Comparison of ENCODE assay signal across 15 cellular contexts in the genomic region with DNA sequence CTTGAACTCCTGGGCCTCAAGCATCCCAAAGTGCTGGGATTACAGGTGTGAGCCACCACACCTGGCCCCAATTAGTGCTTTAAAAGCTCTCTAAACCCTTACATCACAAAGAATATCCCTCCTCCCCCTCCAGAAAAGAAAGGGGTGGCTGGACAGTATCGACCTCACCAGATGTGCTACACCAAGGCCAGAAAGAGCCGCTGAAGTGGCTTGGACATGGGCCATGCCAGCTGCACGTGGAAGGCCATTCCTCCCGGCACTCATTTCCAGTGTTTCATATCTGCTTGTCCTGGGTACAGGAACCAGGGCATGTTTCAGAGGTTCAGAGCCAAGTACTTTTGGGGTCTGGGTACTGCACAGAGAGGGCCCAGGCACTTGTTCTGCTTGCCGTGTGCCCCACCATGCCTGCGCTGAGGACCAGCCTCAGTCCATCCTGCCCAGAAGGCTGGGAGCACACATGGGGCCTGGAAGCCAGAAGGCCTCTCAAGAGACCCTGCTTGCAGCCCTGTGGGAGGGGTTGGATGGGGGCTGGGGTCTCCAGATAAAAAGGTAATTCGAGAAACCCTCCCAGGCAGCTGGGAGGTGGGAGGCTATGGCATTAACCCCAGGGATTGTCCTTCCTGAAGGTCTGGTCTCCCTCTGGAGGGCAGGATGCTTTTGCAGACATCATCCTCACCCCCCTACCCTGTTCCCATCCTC. TPM values are rescaled to one million over a fixed set of nuclear protein-coding genes. Genes with fewer than 3 reads are reported as not detected.
A peak's percentile ranks its signal among the peaks of the same experiment; 100 is the strongest.
DNase-seq lines count a peak whose midpoint lies in the region; ATAC-seq and TF ChIP-seq lines count a peak whose summit lies in the region.
"Had no signal": no experiment of that assay in that cellular context is flagged by ENCODE, and none has a peak within 500 bp of the region (broad histone marks: within the 10 kb centered on the region; RNA-seq: fewer than 3 reads in every experiment).

No MANE protein-coding gene starts in this region.

- H3K4me1 Mint-ChIP-seq in IgD-negative memory B cell (peaks cover 14 to 22% (median 18%) of the 10 kb centered on the region in 3 donors), nephron progenitor cell (peaks cover 44% of the 10 kb centered on the region)

- TF ChIP-seq CTCF in RWPE1 (conservative IDR thresholded peaks at IDR 0.05; ENCODE audit: low read depth), result no peak
- no peak for TF ChIP-seq CTCF in nephron progenitor cell (IDR thresholded peaks at IDR 0.05)

- H3K36me3 Mint-ChIP-seq in IgD-negative memory B cell (peaks cover 2% of the 10 kb centered on the region), nephron progenitor cell (ENCODE audit: low read depth) (peaks cover 14% of the 10 kb centered on the region)

- H3K9me3 Mint-ChIP-seq in IgD-negative memory B cell (no peaks in the 10 kb centered on the region), nephron progenitor cell (no peaks in the 10 kb centered on the region)
- H3K9me3 Mint-ChIP-seq: T-helper 1 cell treated with Interleukin-12 subunit alpha and Interleukin-12 subunit beta and Interleukin-4 antibody, amounts not matched to agents 30 μg/mL and 1 μg/mL, for 36 hours had no signal

- peak; percentile 65 for DNase-seq in NCI-H146 (lab: John Stamatoyannopoulos, UW)
- no peak for DNase-seq in RWPE1 (ENCODE audit: low spot score)
- DNase-seq in nephron progenitor cell, result no peak
- no peak for DNase-seq in AML-193 (lab: John Stamatoyannopoulos, UW)
- DNase-seq: NCI-H187, NCI-H2227 treated with DMSO at 0.1 percent for 48 hours, NCI-H526, PC-9 had no signal

- H3K27ac ChIP-seq in RWPE1, result peak overlapping the region; percentile 7; the same call in 1 of the 2 replicates
- H3K27ac ChIP-seq: BLaER1, PC-9 had no signal

- H3K4me3 Mint-ChIP-seq in IgD-negative memory B cell (no peak overlapping the region), nephron progenitor cell (no peak overlapping the region)
- H3K4me3 Mint-ChIP-seq: T-helper 1 cell treated with Interleukin-12 subunit alpha and Interleukin-12 subunit beta and Interleukin-4 antibody, amounts not matched to agents 30 μg/mL and 1 μg/mL, for 36 hours had no signal

- no peaks in the 10 kb centered on the region for H3K27me3 Mint-ChIP-seq in IgD-negative memory B cell
- H3K27me3 Mint-ChIP-seq in nephron progenitor cell (ENCODE audit: low read depth, poor library complexity), result peaks cover 3% of the 10 kb centered on the region

- CTCF ChIA-PET in RWPE1 (lab: Yijun Ruan, JAX), result no interaction called here

- POLR2A ChIA-PET in RWPE1 (lab: Yijun Ruan, JAX; ENCODE audit: low non-redundant PET), result no interaction called here

- ATAC-seq in HG02938 (IDR thresholded peaks at IDR 0.05; ENCODE audit: unreplicated experiment) (no peak), GM21423 (IDR thresholded peaks at IDR 0.05; ENCODE audit: unreplicated experiment) (no peak)
- ATAC-seq: HCT116 had no signal

- peak overlapping the region in 2 of 3 donors; percentile 60 to 77 for H3K27ac Mint-ChIP-seq in IgD-negative memory B cell
- H3K27ac Mint-ChIP-seq in nephron progenitor cell, result peak overlapping the region; percentile 48
- H3K27ac Mint-ChIP-seq: T-helper 1 cell treated with Interleukin-12 subunit alpha and Interleukin-12 subunit beta and Interleukin-4 antibody, amounts not matched to agents 30 μg/mL and 1 μg/mL, for 36 hours had no signal

RNA-seq across cellular contexts. Expression of a gene that starts 3.5 kb away (rescaled TPM):
- polyA plus RNA-seq in IgD-negative memory B cell, result 159 TPM

RNA-seq across cellular contexts. Expression of a gene that starts 28.2 kb away (rescaled TPM):
- polyA plus RNA-seq in IgD-negative memory B cell, result 262 TPM

RNA-seq across cellular contexts. Expression of a gene that starts 28.9 kb away (rescaled TPM):
- not detected for polyA plus RNA-seq in IgD-negative memory B cell

RNA-seq across cellular contexts. Expression of a gene that starts 38.5 kb away (rescaled TPM):
- polyA plus RNA-seq in IgD-negative memory B cell, result not detected
- polyA plus RNA-seq: AG04450 had no signal

RNA-seq across cellular contexts. Expression of a gene that starts 49.4 kb away (rescaled TPM):
- polyA plus RNA-seq in IgD-negative memory B cell, result not detected
- polyA plus RNA-seq: AG04450 had no signal
